8 cellular contexts compared by ENCODE assay signal in genomic region chr11:68974421-68975194, GRCh38. TPM values are rescaled to one million over a fixed set of nuclear protein-coding genes. Genes with fewer than 3 reads are reported as not detected.
A peak's percentile ranks its signal among the peaks of the same experiment; 100 is the strongest.
DNase-seq lines count a peak whose midpoint lies in the region; ATAC-seq, FAIRE-seq and TF ChIP-seq lines count a peak whose summit lies in the region.

No MANE protein-coding gene starts in this region.

- TF ChIP-seq CTCF in A549 (IDR thresholded peaks at IDR 0.05) = no peak
- TF ChIP-seq CTCF in RWPE1 (conservative IDR thresholded peaks at IDR 0.05; ENCODE audit: low read depth) = no peak
- no peak for TF ChIP-seq CTCF in foreskin keratinocyte (conservative IDR thresholded peaks at IDR 0.05)
- no peak for TF ChIP-seq CTCF in prostate gland (IDR thresholded peaks at IDR 0.05)

- H3K4me3 ChIP-seq in A549 (no peak overlapping the region), prostate gland (no peak overlapping the region)

- peak; percentile 62 to 68 for DNase-seq in A549 (ENCODE audit: low read depth in 1 of 2, low spot score in 1 of 2)
- peak; percentile 60 for DNase-seq in ELR (ENCODE audit: low read depth)
- peak; percentile 41 for DNase-seq in RWPE1 (ENCODE audit: low spot score)
- DNase-seq in foreskin keratinocyte = no peak
- no peak for DNase-seq in ureter (ENCODE audit: low spot score)
- no peak for DNase-seq in kidney glomerular epithelial cell (lab: John Stamatoyannopoulos, UW)
- no peak for DNase-seq in prostate gland (ENCODE audit: low spot score)

- CTCF ChIA-PET in A549 (lab: Yijun Ruan, JAX) = no interaction called here
- CTCF ChIA-PET in RWPE1 (lab: Yijun Ruan, JAX) = no interaction called here

- ATAC-seq in A549 = peak; percentile 80 to 97; a peak in 5 of 6 replicates
- ATAC-seq in foreskin keratinocyte = peak; percentile 57
- ATAC-seq in HG03196 (IDR thresholded peaks at IDR 0.05; ENCODE audit: unreplicated experiment) = no peak

- no peaks in the 10 kb centered on the region for H3K9me3 ChIP-seq in A549
- no peaks in the 10 kb centered on the region for H3K9me3 ChIP-seq in prostate gland

- H3K36me3 ChIP-seq in prostate gland = no peaks in the 10 kb centered on the region

- TF ChIP-seq RAD21 in A549 (conservative IDR thresholded peaks at IDR 0.05 in 1 of 2, IDR thresholded peaks at IDR 0.05 in 1 of 2) = no peak

- no peak overlapping the region for H3K4me2 ChIP-seq in A549

- intact Hi-C loops in prostate gland (cut with DNase I) = no loop called here

- H3K27me3 ChIP-seq in foreskin keratinocyte = peaks cover 38% of the 10 kb centered on the region
- H3K27me3 ChIP-seq in prostate gland (replicated peaks; ENCODE audit: insufficient read depth) = no peaks in the 10 kb centered on the region

- POLR2A ChIA-PET in A549 (lab: Yijun Ruan, JAX) (no interaction called here), RWPE1 (lab: Yijun Ruan, JAX; ENCODE audit: low non-redundant PET) (no interaction called here)

- WGBS in A549 (ENCODE audit: missing lambda C conversion rate) = 42% methylated on average over 8 of the region's 23 CpGs
- 92% methylated on average over 22 of the region's 23 CpGs for WGBS in prostate gland

- H3K27ac ChIP-seq in A549 = no peak overlapping the region
- no peak overlapping the region for H3K27ac ChIP-seq in RWPE1
- H3K27ac ChIP-seq in foreskin keratinocyte = no peak overlapping the region
- H3K27ac ChIP-seq in prostate gland = no peak overlapping the region

- no peak for TF ChIP-seq POLR2A in A549 (IDR thresholded peaks at IDR 0.05; ENCODE audit: low read length)
- no peak for TF ChIP-seq POLR2A in prostate gland (IDR thresholded peaks at IDR 0.05)

- TF ChIP-seq EP300 in A549 (IDR thresholded peaks at IDR 0.05) = no peak

- H3K4me1 ChIP-seq in A549 = no peaks in the 10 kb centered on the region
- no peaks in the 10 kb centered on the region for H3K4me1 ChIP-seq in foreskin keratinocyte
- H3K4me1 ChIP-seq in prostate gland (replicated peaks) = peaks cover 10% of the 10 kb centered on the region

- FAIRE-seq in A549 (lab: Jason Lieb, UNC) = no peak

TF ChIP-seq in A549, 52 proteins besides CTCF, POLR2A, EP300 and RAD21:
- TF ChIP-seq CBX8 (IDR thresholded peaks at IDR 0.05) (no peak), FOSL2 (IDR thresholded peaks at IDR 0.05) (no peak), FOSL2 (CRISPR knock-in tag; IDR thresholded peaks at IDR 0.05) (no peak), USF2 (IDR thresholded peaks at IDR 0.05) (peak; percentile 84)

RNA-seq across cellular contexts. Expression of gene MRGPRD, which starts 6.2 kb away (rescaled TPM):
- polyA plus RNA-seq in A549 (2011; rRNA removed) = not detected in 2 replicates
- polyA plus RNA-seq in A549 (2012; cell fraction: cytosol; rRNA removed) = not detected in 2 replicates
- polyA plus RNA-seq in A549 (2012; cell fraction: nucleus; rRNA removed) = not detected in 2 replicates
- polyA plus RNA-seq in A549 (2017; fragmentation: RNase III; extraction: RNeasy Plus Mini Kit Qiagen cat#74134 plus additional on column Dnase treatment) = not detected in 3 replicates
- not detected in 2 replicates for polyA minus RNA-seq in A549 (2011; rRNA and poly(A)+ RNA removed)
- not detected in 2 replicates for total RNA-seq in foreskin keratinocyte
- polyA plus RNA-seq in foreskin keratinocyte = not detected in 2 replicates
- total RNA-seq in ureter = not detected
- not detected for total RNA-seq in prostate gland

RNA-seq across cellular contexts. Expression of gene MRGPRF, which starts 38.4 kb away (rescaled TPM):
- polyA plus RNA-seq in A549 (2011; rRNA removed) (not detected in 2 replicates), A549 (2017; fragmentation: RNase III; extraction: RNeasy Plus Mini Kit Qiagen cat#74134 plus additional on column Dnase treatment) (0.04 to 0.08 TPM in 2 of 3 replicates, not detected in the other), foreskin keratinocyte (0.09 and 0.25 TPM in 2 replicates)
- polyA plus RNA-seq in A549 (2012; cell fraction: cytosol; rRNA removed) = 0.04 and 0.10 TPM in 2 replicates
- polyA plus RNA-seq in A549 (2012; cell fraction: nucleus; rRNA removed) = 0.05 and 0.08 TPM in 2 replicates
- not detected in 2 replicates for polyA minus RNA-seq in A549 (2011; rRNA and poly(A)+ RNA removed)
- total RNA-seq in foreskin keratinocyte (0.07 and 0.14 TPM in 2 replicates), ureter (75.2 TPM), prostate gland (10 to 100 TPM; 20.0 to 53.3 TPM)

Comparison
In these comparisons a context has a peak if more than half of its experiments do, and no peak if none do; other contexts are left out.
1. DNase-seq: peak in A549 (2 of 2), ELR (single experiment) and RWPE1 (single experiment); none in foreskin keratinocyte (0 of 2), ureter (single experiment), kidney glomerular epithelial cell (single experiment) and prostate gland (single experiment).
2. RNA of gene MRGPRF, which starts 38.4 kb away (total RNA-seq): 75.2 TPM in ureter (single experiment) and 20.0 to 53.3 TPM in prostate gland; 0.07 to 0.14 TPM in foreskin keratinocyte; every median in the first group is over 10 times any median in the second.